ENCODE assay signal across 14 cellular contexts in the genomic region with DNA sequence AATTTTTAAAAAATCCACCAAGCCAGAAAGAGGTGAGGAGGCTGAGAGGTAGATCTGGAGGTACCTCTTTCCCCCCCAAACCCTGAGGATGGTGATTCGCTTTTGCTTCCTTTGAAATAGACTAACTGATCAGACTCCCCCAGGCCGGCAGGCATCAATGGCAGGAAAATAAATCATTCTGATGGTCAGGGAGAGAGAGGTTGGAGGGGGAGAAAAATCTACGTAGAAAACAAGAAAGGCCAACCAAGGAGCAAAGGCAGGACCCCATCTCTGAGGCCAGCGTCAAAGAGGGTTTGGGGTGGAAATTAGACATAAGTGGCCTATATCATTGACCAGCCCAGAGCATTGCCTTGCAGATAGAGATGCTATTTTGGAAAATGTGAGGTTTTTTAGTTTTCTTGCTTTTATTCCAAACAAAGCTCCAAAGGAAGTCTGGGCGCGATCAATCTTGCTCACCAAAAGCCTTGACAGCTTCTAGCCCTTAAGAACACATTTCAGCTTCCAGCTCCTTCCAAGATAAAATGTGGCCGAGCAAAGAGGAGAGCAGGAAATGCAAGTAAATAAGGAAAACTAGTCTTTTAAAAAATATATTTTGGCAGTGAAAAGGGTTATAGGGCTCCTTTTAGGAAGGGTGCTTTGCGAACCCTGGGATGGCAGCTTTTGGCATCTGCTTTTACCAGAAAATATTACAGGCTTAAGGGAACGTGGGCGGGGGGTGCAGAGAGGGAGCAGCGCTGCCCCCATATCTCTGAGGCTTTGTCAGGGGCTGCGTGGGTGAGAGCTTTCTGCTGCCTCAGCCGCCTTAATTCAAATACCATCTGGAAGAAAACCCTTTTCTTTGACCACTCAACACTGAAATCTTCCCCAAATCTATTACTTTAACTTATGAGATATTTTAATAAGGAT. TPM values are rescaled to one million over a fixed set of nuclear protein-coding genes. Genes with fewer than 3 reads are reported as not detected.
DNase-seq lines count a peak whose midpoint lies in the region; ATAC-seq, FAIRE-seq and TF ChIP-seq lines count a peak whose summit lies in the region.
"Had no signal": no experiment of that assay in that cellular context is flagged by ENCODE, and none has a peak within 500 bp of the region (broad histone marks: within the 10 kb centered on the region; RNA-seq: fewer than 3 reads in every experiment).

No MANE protein-coding gene starts in this region.

- FAIRE-seq in astrocyte (lab: Jason Lieb, UNC): no peak

- H3K27ac ChIP-seq in astrocyte (ENCODE audit: low read depth, low read length) (peak overlapping the region; percentile 27), psoas muscle (peak overlapping the region; percentile 23), OCI-LY7 (ENCODE audit: low read depth, low read length, poor library complexity, severe bottlenecking) (no peak overlapping the region)

- H3K4me1 Mint-ChIP-seq in Calu3 (ENCODE audit: low read depth, unreplicated experiment): peaks cover 29% of the 10 kb centered on the region
- no peaks in the 10 kb centered on the region for H3K4me1 Mint-ChIP-seq in astrocyte (ENCODE audit: low read depth, unreplicated experiment)
- peaks cover 16% of the 10 kb centered on the region for H3K4me1 Mint-ChIP-seq in activated T-cell treated with anti-CD3 and anti-CD28 coated beads, Interleukin-2, amount 50 U/mL, for 24 hours (ENCODE audit: low read depth)

- H3K4me3 Mint-ChIP-seq in Calu3 (ENCODE audit: low read depth, unreplicated experiment) (peak overlapping the region; percentile 60), astrocyte (ENCODE audit: unreplicated experiment) (no peak overlapping the region)
- H3K4me3 Mint-ChIP-seq in activated T-cell treated with anti-CD3 and anti-CD28 coated beads, Interleukin-2, amount 50 U/mL, for 24 hours: no peak overlapping the region

- no peaks in the 10 kb centered on the region for H4K20me1 ChIP-seq in astrocyte (ENCODE audit: insufficient read depth, low read length)
- H4K20me1 ChIP-seq in OCI-LY7 (ENCODE audit: insufficient read depth, low read length): no peaks in the 10 kb centered on the region

- no peaks in the 10 kb centered on the region for H3K9me2 ChIP-seq in OCI-LY7 (ENCODE audit: insufficient read depth, low read length)

- POLR2A ChIA-PET in OCI-LY7 (lab: Charles Lee): interaction anchor here (0.6 to 1.2 kb wide), 2 partner anchors 11 to 32 kb away, joined by 3 to 4 read pairs; no protein-coding TSS in a partner anchor

- H3K27me3 ChIP-seq in astrocyte (ENCODE audit: insufficient read depth, low read length) (peaks cover 73% of the 10 kb centered on the region), psoas muscle (ENCODE audit: insufficient read depth in 3 of 3, low read length in 2 of 3) (no peaks in the 10 kb centered on the region)

- peaks cover 36% of the 10 kb centered on the region for H3K4me1 ChIP-seq in astrocyte (ENCODE audit: insufficient read depth, low read length)
- H3K4me1 ChIP-seq in psoas muscle: peaks cover 21% of the 10 kb centered on the region
- H3K4me1 ChIP-seq in OCI-LY7 (ENCODE audit: insufficient read depth, low read length, poor library complexity, severe bottlenecking): no peaks in the 10 kb centered on the region

- DNase-seq in Calu3 (no peak), astrocyte (ENCODE audit: low read depth) (peak; percentile 89), psoas muscle (no peak), OCI-LY7 (ENCODE audit: low spot score) (no peak)
- DNase-seq in activated T-cell treated with anti-CD3 and anti-CD28 coated beads, Interleukin-2, amount 50 U/mL, for 24 hours: no peak
- DNase-seq in activated T-cell treated with anti-CD3 and anti-CD28 coated beads, Interleukin-2, amount 50 U/mL, for 48 hours: no peak
- DNase-seq: COR-L47, NCI-H1092 treated with DMSO at 0.1 percent for 48 hours, NCI-H345, right cardiac atrium, SW 1271 had no signal

- no peaks in the 10 kb centered on the region for H3K9me3 Mint-ChIP-seq in Calu3 (ENCODE audit: low read depth, unreplicated experiment)
- H3K9me3 Mint-ChIP-seq in astrocyte (ENCODE audit: unreplicated experiment): peaks cover 39% of the 10 kb centered on the region
- H3K9me3 Mint-ChIP-seq in activated T-cell treated with anti-CD3 and anti-CD28 coated beads, Interleukin-2, amount 50 U/mL, for 24 hours: no peaks in the 10 kb centered on the region

- H3K36me3 ChIP-seq in astrocyte (ENCODE audit: insufficient read depth, low read length) (no peaks in the 10 kb centered on the region), psoas muscle (ENCODE audit: insufficient read depth in 1 of 2, low read depth in 1 of 2) (peaks cover 0 to 14% of the 10 kb centered on the region in 2 donors), OCI-LY7 (ENCODE audit: insufficient read depth, low read length) (no peaks in the 10 kb centered on the region)

- CTCF ChIA-PET in Calu3 (lab: Charles Lee): no interaction called here
- CTCF ChIA-PET in OCI-LY7 (lab: Charles Lee; ENCODE audit: unreplicated experiment): no interaction called here

- H3K36me3 Mint-ChIP-seq in Calu3 (ENCODE audit: insufficient read depth, unreplicated experiment): peaks cover 8% of the 10 kb centered on the region
- H3K36me3 Mint-ChIP-seq in astrocyte (ENCODE audit: low read depth, unreplicated experiment): peaks cover 3% of the 10 kb centered on the region
- no peaks in the 10 kb centered on the region for H3K36me3 Mint-ChIP-seq in activated T-cell treated with anti-CD3 and anti-CD28 coated beads, Interleukin-2, amount 50 U/mL, for 24 hours (ENCODE audit: low read depth)

- peak overlapping the region; percentile 9 for H3K27ac Mint-ChIP-seq in Calu3 (ENCODE audit: unreplicated experiment)
- H3K27ac Mint-ChIP-seq in astrocyte (ENCODE audit: unreplicated experiment): no peak overlapping the region
- H3K27ac Mint-ChIP-seq in activated T-cell treated with anti-CD3 and anti-CD28 coated beads, Interleukin-2, amount 50 U/mL, for 24 hours: no peak overlapping the region

- no TSS peak for BruUV-seq in Calu3 (replicated peaks; lab: Mats Ljungman, UMichigan)
- no TSS peak for BruUV-seq in OCI-LY7 (replicated peaks; lab: Mats Ljungman, UMichigan)

- WGBS in psoas muscle, 3 donors: 66 to 79% (median 78%) methylated on average over 13 of the region's 13 CpGs

- no peaks in the 10 kb centered on the region for H3K9me3 ChIP-seq in astrocyte (ENCODE audit: insufficient read depth, low read depth, low read length)
- H3K9me3 ChIP-seq in iPS-18c (ENCODE audit: control insufficient read depth, insufficient read depth, low read length): peaks cover 2% of the 10 kb centered on the region
- no peaks in the 10 kb centered on the region for H3K9me3 ChIP-seq in psoas muscle
- H3K9me3 ChIP-seq in OCI-LY7 (ENCODE audit: low read length): no peaks in the 10 kb centered on the region

- H3K9ac ChIP-seq in astrocyte (ENCODE audit: low read length): peak overlapping the region; percentile 68

- H3K27me3 Mint-ChIP-seq in Calu3 (ENCODE audit: unreplicated experiment) (peaks cover 28% of the 10 kb centered on the region), astrocyte (ENCODE audit: low read depth, unreplicated experiment) (peaks cover 91% of the 10 kb centered on the region)
- H3K27me3 Mint-ChIP-seq in activated T-cell treated with anti-CD3 and anti-CD28 coated beads, Interleukin-2, amount 50 U/mL, for 24 hours: peaks cover 67% of the 10 kb centered on the region

- H3K79me2 ChIP-seq in astrocyte (ENCODE audit: insufficient read depth, low read length) (peaks cover 26% of the 10 kb centered on the region), OCI-LY7 (ENCODE audit: insufficient read depth, low read depth, low read length) (no peaks in the 10 kb centered on the region)

- intact Hi-C loops in Calu3 (cut with micrococcal nuclease; ENCODE audit: unreplicated experiment): no loop called here
- intact Hi-C loops in psoas muscle (cut with DNase I): no loop called here
- intact Hi-C loops in OCI-LY7 (cut with micrococcal nuclease; ENCODE audit: unreplicated experiment): no loop called here

- TF ChIP-seq CTCF in Calu3 (IDR thresholded peaks at IDR 0.05; ENCODE audit: unreplicated experiment) (no peak), astrocyte (IDR thresholded peaks at IDR 0.05; ENCODE audit: insufficient read depth, low read depth, low read length) (no peak), psoas muscle (IDR thresholded peaks at IDR 0.05) (no peak), OCI-LY7 (conservative IDR thresholded peaks at IDR 0.05; ENCODE audit: low read length) (no peak)

- H3K4me3 ChIP-seq in astrocyte (ENCODE audit: insufficient read depth, low read depth, low read length): no peak overlapping the region
- peak overlapping the region; percentile 20; the same call in 1 of the 2 replicates for H3K4me3 ChIP-seq in iPS-18c (ENCODE audit: insufficient read depth, low read depth, low read length)
- H3K4me3 ChIP-seq in psoas muscle: peak overlapping the region; percentile 53
- H3K4me3 ChIP-seq in OCI-LY7 (ENCODE audit: low read depth, low read length, poor library complexity, severe bottlenecking): no peak overlapping the region

- no peak for ATAC-seq in psoas muscle
- no peak for ATAC-seq in GM21723 (IDR thresholded peaks at IDR 0.05; ENCODE audit: unreplicated experiment)
- ATAC-seq: esophagus mucosa, right cardiac atrium had no signal

- H2AFZ ChIP-seq in astrocyte (ENCODE audit: low read depth, low read length) (no peak overlapping the region), OCI-LY7 (ENCODE audit: low read length) (no peak overlapping the region)

- H3K4me2 ChIP-seq in astrocyte (ENCODE audit: low read length) (peak overlapping the region; percentile 91), OCI-LY7 (ENCODE audit: low read length) (no peak overlapping the region)

RNA-seq across cellular contexts. Expression of gene HOXA2, which starts 2.0 kb away (rescaled TPM):
- total RNA-seq in Calu3 (2022) (1.9 and 3.2 TPM in 2 replicates), astrocyte (not detected in 2 replicates), psoas muscle (1 to 10 TPM in 1 of 4 donors, under 1 TPM in 3; 0.17 to 1.1 (median 0.53) TPM), OCI-LY7 (2022) (0.42 TPM in 1 of 2 replicates, not detected in the other)
- under 1 TPM; 0.23 to 0.42 (median 0.29) TPM for polyA plus RNA-seq in psoas muscle
- total RNA-seq in OCI-LY7 (2014; rRNA removed; shearing (Covaris generic)): 0.25 TPM in 1 of 2 replicates, not detected in the other

RNA-seq across cellular contexts. Expression of gene HOXA1, which starts 8.7 kb away (rescaled TPM):
- total RNA-seq in Calu3 (2022) (0.24 and 0.44 TPM in 2 replicates), astrocyte (0.23 TPM in 1 of 2 replicates, not detected in the other), psoas muscle (under 1 TPM in 2 of 4 donors, not detected in 2; 0.17 to 0.21 TPM), OCI-LY7 (2022) (7.2 and 8.2 TPM in 2 replicates)
- polyA plus RNA-seq in psoas muscle: under 1 TPM; 0.03 to 0.22 (median 0.22) TPM
- 1.6 and 3.0 TPM in 2 replicates for total RNA-seq in OCI-LY7 (2014; rRNA removed; shearing (Covaris generic))

RNA-seq across cellular contexts. Expression of gene HOXA4, which starts 26.1 kb away (rescaled TPM):
- total RNA-seq in Calu3 (2022) (1.0 and 1.2 TPM in 2 replicates), astrocyte (not detected in 2 replicates), psoas muscle (10 to 100 TPM in 2 of 4 donors, 1 to 10 TPM in 2; 7.2 to 11.5 (median 9.1) TPM), OCI-LY7 (2022) (1.6 and 2.0 TPM in 2 replicates)
- polyA plus RNA-seq in psoas muscle: 10 to 100 TPM in 2 of 3 donors, 1 to 10 TPM in 1; 6.8 to 20.8 (median 12.5) TPM
- total RNA-seq in OCI-LY7 (2014; rRNA removed; shearing (Covaris generic)): 0.75 TPM in 1 of 2 replicates, not detected in the other

RNA-seq across cellular contexts. Expression of gene HOXA5, which starts 39.0 kb away (rescaled TPM):
- 8.3 and 10.6 TPM in 2 replicates for total RNA-seq in Calu3 (2022)
- not detected in 2 replicates for total RNA-seq in astrocyte
- total RNA-seq in psoas muscle: 10 to 100 TPM in 1 of 4 donors, 1 to 10 TPM in 3; 4.7 to 18.8 (median 8.1) TPM
- polyA plus RNA-seq in psoas muscle: 1 to 10 TPM; 2.6 to 7.6 (median 4.6) TPM
- total RNA-seq in OCI-LY7 (2014; rRNA removed; shearing (Covaris generic)): 3.4 and 17.5 TPM in 2 replicates
- 7.4 and 7.9 TPM in 2 replicates for total RNA-seq in OCI-LY7 (2022)

RNA-seq across cellular contexts. Expression of gene HOXA6, which starts 43.1 kb away (rescaled TPM):
- total RNA-seq in Calu3 (2022) (11.4 and 12.4 TPM in 2 replicates), astrocyte (not detected in 2 replicates), psoas muscle (1 to 10 TPM; 2.5 to 3.7 (median 3.1) TPM), OCI-LY7 (2022) (10.2 and 12.0 TPM in 2 replicates)
- polyA plus RNA-seq in psoas muscle: 1 to 10 TPM in 2 of 3 donors, under 1 TPM in 1; 0.64 to 3.2 (median 1.5) TPM
- total RNA-seq in OCI-LY7 (2014; rRNA removed; shearing (Covaris generic)): 4.1 and 6.7 TPM in 2 replicates
- total RNA-seq: right cardiac atrium had no signal
- polyA plus RNA-seq: right cardiac atrium had no signal

Comparison
In these comparisons a context has a peak if more than half of its experiments do, and no peak if none do; other contexts are left out.
1. H3K4me3 ChIP-seq: peak in iPS-18c (single experiment) and psoas muscle (single experiment); none in astrocyte (single experiment) and OCI-LY7 (single experiment).